In the genomic region with DNA sequence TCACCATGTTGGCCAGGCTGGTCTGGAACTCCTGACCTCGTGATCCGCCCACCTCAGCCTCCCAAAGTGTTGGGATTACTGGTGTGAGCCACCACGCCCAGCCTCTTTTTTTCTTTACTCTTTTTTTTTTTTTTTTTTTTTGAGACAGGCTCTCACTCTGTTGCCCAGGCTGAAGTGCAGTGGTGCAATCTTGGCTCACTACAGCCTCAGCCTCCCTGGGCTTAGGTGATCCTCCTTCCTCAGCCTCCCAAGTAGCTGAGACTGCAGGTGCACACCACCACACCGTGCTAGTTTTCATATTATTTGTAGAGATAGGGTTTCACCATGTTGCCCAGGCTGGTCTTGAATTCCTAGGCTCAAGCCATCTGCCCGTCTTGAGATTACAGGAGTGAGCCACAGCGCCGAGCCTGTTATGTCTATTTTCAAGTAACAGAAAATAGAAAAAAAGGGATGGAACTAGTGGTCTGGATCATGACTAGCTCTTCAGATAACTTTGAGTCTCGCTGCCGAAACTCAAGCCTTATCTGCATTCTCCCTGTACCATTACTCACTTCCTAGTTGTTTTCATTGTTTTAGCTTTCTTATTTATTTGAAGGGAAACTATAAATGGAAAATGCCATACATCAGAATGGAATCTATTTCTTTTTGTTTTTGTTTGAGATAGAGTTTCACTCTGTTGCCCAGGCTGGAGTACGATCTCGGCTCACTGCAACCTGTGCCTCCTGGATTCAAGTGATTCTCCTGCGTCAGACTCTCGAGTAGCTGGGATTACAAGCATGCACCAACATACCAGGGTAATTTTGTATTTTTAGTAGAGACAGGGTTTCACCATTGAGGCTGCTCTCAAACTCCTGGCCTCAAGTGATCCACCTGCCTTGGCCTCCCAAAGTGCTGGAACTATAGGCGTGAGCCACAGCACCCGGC, we compare ENCODE assay signal across 17 cellular contexts. TPM values are rescaled to one million over a fixed set of nuclear protein-coding genes. Genes with fewer than 3 reads are reported as not detected.
DNase-seq lines count a peak whose midpoint lies in the region; TF ChIP-seq lines count a peak whose summit lies in the region.
"Not testable (repeated sequence)": the region's sequence is repeated elsewhere in the genome, so short reads cannot be mapped to it uniquely, and the experiment has no call there.
"Had no signal": no experiment of that assay in that cellular context is flagged by ENCODE, and none has a peak within 500 bp of the region (broad histone marks: within the 10 kb centered on the region; RNA-seq: fewer than 3 reads in every experiment).

No MANE protein-coding gene starts in this region.

- not testable (repeated sequence) for H3K4me3 ChIP-seq in adipocyte (ENCODE audit: low read length); cardiac fibroblast (replicated peaks in 1 of 2; ENCODE audit: low read depth in 2 of 2, low read length in 2 of 2); fibroblast of pulmonary artery (replicated peaks; ENCODE audit: low read depth, low read length); sigmoid colon

- H3K27me3 ChIP-seq in adipocyte (replicated peaks; ENCODE audit: control insufficient read depth, insufficient read depth, low read length); sigmoid colon: not testable (repeated sequence)

- not testable (repeated sequence) for TF ChIP-seq CTCF in cardiac fibroblast (IDR thresholded peaks at IDR 0.05; ENCODE audit: low read depth, low read length); fibroblast of pulmonary artery (IDR thresholded peaks at IDR 0.05; ENCODE audit: low read length, missing control alignments); sigmoid colon (IDR thresholded peaks at IDR 0.05)

- not testable (repeated sequence) for TF ChIP-seq POLR2A in sigmoid colon (IDR thresholded peaks at IDR 0.05)

- not testable (repeated sequence) for H3K36me3 ChIP-seq in adipocyte (ENCODE audit: control insufficient read depth, insufficient read depth, low read length, severe bottlenecking); sigmoid colon

- H3K27ac ChIP-seq in sigmoid colon, result not testable (repeated sequence)

- peak; percentile 42 for DNase-seq in A172 (ENCODE audit: low spot score)
- peak; percentile 7 for DNase-seq in OCI-M2 (lab: John Stamatoyannopoulos, UW; ENCODE audit: unreplicated experiment)
- peak; percentile 24 for DNase-seq in adipocyte (ENCODE audit: low read depth)
- DNase-seq in cardiac fibroblast (ENCODE audit: low read depth in 2 of 2), result peak; percentile 58 to 67
- peak; percentile 85 for DNase-seq in fibroblast of pulmonary artery (ENCODE audit: low read depth)
- DNase-seq in left kidney (ENCODE audit: low read depth, low spot score), result peak; percentile 7
- DNase-seq in mesenteric fat pad (ENCODE audit: low spot score), result peak; percentile 18
- peak; percentile 15 for DNase-seq in sigmoid colon

- H3K4me1 ChIP-seq in adipocyte (ENCODE audit: control insufficient read depth, insufficient read depth, low read length); sigmoid colon: not testable (repeated sequence)

- intact Hi-C loops in sigmoid colon (cut with DNase I), result not testable (repeated sequence)

- not testable (repeated sequence) for TF ChIP-seq EP300 in sigmoid colon (IDR thresholded peaks at IDR 0.05)

- 87 to 91% methylated on average over 15 of the region's 15 CpGs for WGBS in sigmoid colon, 2 donors

- H3K9ac ChIP-seq in adipocyte (ENCODE audit: low read length), result not testable (repeated sequence)

- not testable (repeated sequence) for H3K9me3 ChIP-seq in adipocyte (ENCODE audit: control insufficient read depth, low read length); sigmoid colon

RNA-seq across cellular contexts. Expression of a gene that starts 8.0 kb away (rescaled TPM):
- not detected in 2 replicates for total RNA-seq in A172 (2014; rRNA removed; shearing (Covaris generic))
- not detected for total RNA-seq in mesenteric fat pad
- total RNA-seq in sigmoid colon, result not detected
- polyA plus RNA-seq in sigmoid colon, result 10 to 100 TPM; 22.7 to 29.4 (median 27.5) TPM
- total RNA-seq: CD8-positive, alpha-beta memory T cell; GM12878; GM23248; H7; Right ventricle myocardium inferior; RPMI7951 had no signal
- polyA plus RNA-seq: CD14-positive monocyte; CD8-positive, alpha-beta memory T cell; GM12878; GM23248 had no signal

RNA-seq across cellular contexts. Expression of a gene that starts 17.1 kb away (rescaled TPM):
- total RNA-seq in A172 (2014; rRNA removed; shearing (Covaris generic)), result 0.50 and 0.72 TPM in 2 replicates
- total RNA-seq in mesenteric fat pad, result 4.1 TPM
- total RNA-seq in sigmoid colon, result 1 to 10 TPM in 1 of 4 donors, under 1 TPM in 1, not detected in 2; 0.71 to 2.8 TPM
- 1 to 10 TPM in 1 of 3 donors, under 1 TPM in 1, not detected in 1; 0.54 to 1.2 TPM for polyA plus RNA-seq in sigmoid colon
- total RNA-seq: PC-9 had no signal
- polyA plus RNA-seq: CD14-positive monocyte; CD8-positive, alpha-beta memory T cell had no signal

RNA-seq across cellular contexts. Expression of a gene that starts 53.4 kb away (rescaled TPM):
- 94.3 and 146 TPM in 2 replicates for total RNA-seq in A172 (2014; rRNA removed; shearing (Covaris generic))
- 53.3 TPM for total RNA-seq in mesenteric fat pad
- total RNA-seq in sigmoid colon, result 10 to 100 TPM; 52.1 to 64.9 (median 61.2) TPM
- polyA plus RNA-seq in sigmoid colon, result 10 to 100 TPM; 38.1 to 52.3 (median 43.3) TPM

RNA-seq across cellular contexts. Expression of a gene that starts 56.1 kb away (rescaled TPM):
- total RNA-seq in A172 (2014; rRNA removed; shearing (Covaris generic)), result 64.6 and 86.6 TPM in 2 replicates
- total RNA-seq in mesenteric fat pad, result 23.3 TPM
- 10 to 100 TPM; 33.6 to 75.3 (median 41.2) TPM for total RNA-seq in sigmoid colon
- polyA plus RNA-seq in sigmoid colon, result 10 to 100 TPM; 14.4 to 19.4 (median 16.2) TPM

RNA-seq across cellular contexts. Expression of a gene that starts 56.2 kb away (rescaled TPM):
- 0.50 and 0.72 TPM in 2 replicates for total RNA-seq in A172 (2014; rRNA removed; shearing (Covaris generic))
- total RNA-seq in mesenteric fat pad, result 7.4 TPM
- 1 to 10 TPM in 2 of 4 donors, under 1 TPM in 1, not detected in 1; 0.71 to 3.8 (median 1.9) TPM for total RNA-seq in sigmoid colon
- polyA plus RNA-seq in sigmoid colon, result 1 to 10 TPM in 1 of 3 donors, under 1 TPM in 1, not detected in 1; 0.98 to 2.3 TPM
- total RNA-seq: HT-29 had no signal
- polyA plus RNA-seq: CD14-positive monocyte; CD8-positive, alpha-beta memory T cell had no signal

Comparison
In these comparisons a context has a peak if more than half of its experiments do, and no peak if none do; other contexts are left out.
1. DNase-seq: peak in every context shown above with its lines; median percentile 85 in fibroblast of pulmonary artery; 62 in cardiac fibroblast; 42 in A172; 24 in adipocyte; 18 in mesenteric fat pad; 15 in sigmoid colon; 7 in OCI-M2; 7 in left kidney.